ENCODE assay signal across 9 cellular contexts in the genomic region with DNA sequence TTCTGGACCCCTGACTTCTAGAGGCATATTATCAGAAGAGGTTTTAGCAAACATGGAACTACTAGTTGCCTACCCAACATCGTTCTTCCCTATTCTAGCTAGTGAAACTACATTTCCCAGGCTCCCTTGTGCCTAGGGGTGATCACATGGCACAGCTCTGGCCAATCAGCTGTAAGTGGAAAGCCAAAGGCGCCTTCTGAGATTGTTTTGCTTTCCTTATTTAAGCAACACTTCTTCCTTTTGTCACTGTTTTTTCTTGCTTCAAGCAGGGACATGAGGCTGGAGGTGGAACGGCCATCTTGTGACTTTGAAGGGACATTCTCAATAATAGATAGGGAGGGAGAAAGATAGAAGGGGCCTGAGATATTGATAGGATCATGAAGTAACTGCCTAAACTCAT.
DNase-seq lines count a peak whose midpoint lies in the region; ATAC-seq and TF ChIP-seq lines count a peak whose summit lies in the region.
"Had no signal": no experiment of that assay in that cellular context is flagged by ENCODE, and none has a peak within 500 bp of the region (broad histone marks: within the 10 kb centered on the region; RNA-seq: fewer than 3 reads in every experiment).

No MANE protein-coding gene starts in this region.

- no peaks in the 10 kb centered on the region for H3K79me2 ChIP-seq in SU-DHL-6 (ENCODE audit: insufficient read depth, low read length)
- H3K79me2 ChIP-seq: parathyroid adenoma had no signal

- ATAC-seq in HG02938 (IDR thresholded peaks at IDR 0.05; ENCODE audit: unreplicated experiment) (peak; percentile 47), HG02798 (IDR thresholded peaks at IDR 0.05; ENCODE audit: poor library complexity, unreplicated experiment) (no peak), lower lobe of right lung (no peak), GM18519 (IDR thresholded peaks at IDR 0.05; ENCODE audit: low FRiP score, unreplicated experiment) (no peak)

- H3K9me3 ChIP-seq in SU-DHL-6 (ENCODE audit: insufficient read depth, low read length) (no peaks in the 10 kb centered on the region), iPS DF 6.9 (ENCODE audit: control insufficient read depth, insufficient read depth, low read length) (0 out of 2 replicates have a peak, but pooled peaks cover 3% of the 10 kb centered on the region), lower lobe of right lung (no peaks in the 10 kb centered on the region)

- H3K36me3 ChIP-seq in SU-DHL-6 (ENCODE audit: low read length), result no peaks in the 10 kb centered on the region
- H3K36me3 ChIP-seq in iPS DF 6.9 (ENCODE audit: control insufficient read depth, insufficient read depth, low read length), result no peaks in the 10 kb centered on the region
- H3K36me3 ChIP-seq in lower lobe of right lung, result no peaks in the 10 kb centered on the region

- H3K9me2 ChIP-seq in SU-DHL-6 (replicated peaks; ENCODE audit: insufficient read depth, low read length), result no peaks in the 10 kb centered on the region

- TF ChIP-seq CTCF in SU-DHL-6 (IDR thresholded peaks at IDR 0.05; ENCODE audit: insufficient read depth, low read length, poor library complexity, severe bottlenecking) (no peak), lower lobe of right lung (IDR thresholded peaks at IDR 0.05) (no peak)

- H3K4me3 ChIP-seq in SU-DHL-6 (ENCODE audit: insufficient read depth, low read length, poor library complexity, severe bottlenecking), result no peak overlapping the region
- H3K4me3 ChIP-seq in iPS DF 6.9 (ENCODE audit: low read length), result no peak overlapping the region
- H3K4me3 ChIP-seq in lower lobe of right lung, result no peak overlapping the region

- peak overlapping the region; percentile 10 for H3K4me2 ChIP-seq in SU-DHL-6 (ENCODE audit: low read depth, low read length, poor library complexity, severe bottlenecking)

- no peaks in the 10 kb centered on the region for H3K4me1 ChIP-seq in iPS DF 6.9 (ENCODE audit: control insufficient read depth, insufficient read depth, low read length)
- no peaks in the 10 kb centered on the region for H3K4me1 ChIP-seq in lower lobe of right lung
- H3K4me1 ChIP-seq: parathyroid adenoma had no signal

- DNase-seq in ELF-1 (ENCODE audit: low read depth, low spot score) (peak; percentile 64), iPS DF 6.9 (ENCODE audit: low read depth, low spot score) (peak; percentile 52), lower lobe of right lung (no peak)
- no peak for DNase-seq in effector CD8-positive, alpha-beta T cell (lab: John Stamatoyannopoulos, UW)

- H3F3A ChIP-seq in SU-DHL-6 (ENCODE audit: insufficient read depth), result no peaks in the 10 kb centered on the region

- no peak overlapping the region for H3K27ac ChIP-seq in SU-DHL-6 (ENCODE audit: low read depth, low read length)
- H3K27ac ChIP-seq in iPS DF 6.9 (ENCODE audit: low read length), result no peak overlapping the region
- H3K27ac ChIP-seq in lower lobe of right lung, result no peak overlapping the region
- H3K27ac ChIP-seq: parathyroid adenoma had no signal

- WGBS in iPS DF 6.9 (ENCODE audit: insufficient coverage, insufficient read length), result no CpG with 5 or more reads among the region's 3 CpGs

- no peaks in the 10 kb centered on the region for H4K20me1 ChIP-seq in SU-DHL-6 (ENCODE audit: low read depth, low read length)

- no peaks in the 10 kb centered on the region for H3K27me3 ChIP-seq in SU-DHL-6 (ENCODE audit: low read length)
- H3K27me3 ChIP-seq in iPS DF 6.9 (ENCODE audit: control insufficient read depth, insufficient read depth, low read length), result no peaks in the 10 kb centered on the region
- no peaks in the 10 kb centered on the region for H3K27me3 ChIP-seq in lower lobe of right lung (ENCODE audit: low read depth)

- H2AFZ ChIP-seq in SU-DHL-6 (ENCODE audit: low read depth, low read length, severe bottlenecking), result peak overlapping the region; percentile 46
- H2AFZ ChIP-seq: parathyroid adenoma had no signal

- H3K9ac ChIP-seq in SU-DHL-6 (ENCODE audit: low read length), result no peak overlapping the region
- H3K9ac ChIP-seq: parathyroid adenoma had no signal

- intact Hi-C loops in lower lobe of right lung (cut with DNase I), result no loop called here

Comparison
In these comparisons a context has a peak if more than half of its experiments do, and no peak if none do; other contexts are left out.
1. DNase-seq: peak in ELF-1 (single experiment) and iPS DF 6.9 (single experiment); none in lower lobe of right lung (single experiment) and effector CD8-positive, alpha-beta T cell (single experiment).